ENCODE assay signal across 18 cellular contexts in the genomic region with DNA sequence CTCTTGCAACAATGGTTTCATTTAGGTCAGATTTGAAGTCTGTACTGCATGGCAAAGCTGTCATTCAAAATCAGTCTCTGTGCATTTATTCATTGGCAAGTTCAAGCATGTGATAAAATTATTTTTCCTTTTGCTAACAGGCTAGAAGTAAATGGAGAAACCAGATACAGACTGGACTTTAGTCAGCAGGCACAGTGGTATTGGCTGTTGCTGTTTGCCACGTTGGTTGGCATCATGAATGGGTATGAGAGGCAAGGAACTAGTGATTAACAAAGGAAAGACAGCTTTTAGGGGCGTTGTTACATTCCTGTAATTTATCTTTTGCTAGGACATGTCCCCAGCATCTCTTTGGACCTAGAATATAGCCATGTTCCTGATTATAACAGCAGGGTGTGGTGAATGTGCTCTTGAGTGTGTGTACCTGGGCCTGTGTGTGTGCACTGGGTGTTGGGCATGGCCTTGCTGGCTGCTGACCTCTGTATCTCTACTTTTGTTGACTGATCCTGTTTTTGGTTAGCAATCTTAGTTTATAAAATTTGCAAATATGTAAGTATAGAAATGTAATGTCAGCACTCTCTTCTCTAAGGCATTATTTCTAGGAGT.
"Had no signal": no experiment of that assay in that cellular context is flagged by ENCODE, and none has a peak within 500 bp of the region (broad histone marks: within the 10 kb centered on the region; RNA-seq: fewer than 3 reads in every experiment).

No MANE protein-coding gene starts in this region.

- H3K4me1 ChIP-seq: lower lobe of right lung, neural progenitor cell, parathyroid adenoma, right atrium auricular region had no signal

- H2AFZ ChIP-seq: neural progenitor cell, parathyroid adenoma had no signal

- FAIRE-seq: kidney had no signal

- H3K9me3 ChIP-seq: ascending aorta, lower lobe of right lung, right atrium auricular region had no signal

- DNase-seq: activated CD4-positive, alpha-beta T cell treated with anti-CD3 and anti-CD28 coated beads for 1 hour; activated CD4-positive, alpha-beta T cell treated with anti-CD3 and anti-CD28 coated beads, Interleukin-2, amount 50 U/mL, for 4 hours; activated naive CD4-positive, alpha-beta T cell treated with anti-CD3 and anti-CD28 coated beads, Interleukin-2, amount 10 ng/mL, durations not matched to agents 7 days and 5 days; dorsolateral prefrontal cortex; hippocampal formation; kidney; lower lobe of right lung; midbrain; stimulated activated CD4-positive, alpha-beta T cell treated with anti-CD3 and anti-CD28 coated beads, Interleukin-4, amount 100 ng/mL, for 24 hours; stimulated activated naive CD4-positive, alpha-beta T cell; trophoblast cell had no signal

- H3K27ac Mint-ChIP-seq: activated naive CD4-positive, alpha-beta T cell treated with anti-CD3 and anti-CD28 coated beads, Interleukin-2, amount 10 ng/mL, durations not matched to agents 7 days and 5 days; neural progenitor cell had no signal

- H3K36me3 ChIP-seq: ascending aorta, lower lobe of right lung, right atrium auricular region had no signal

- H3K4me1 Mint-ChIP-seq: neural progenitor cell had no signal

- H3K4me3 Mint-ChIP-seq: activated naive CD4-positive, alpha-beta T cell treated with anti-CD3 and anti-CD28 coated beads, Interleukin-2, amount 10 ng/mL, durations not matched to agents 7 days and 5 days; neural progenitor cell had no signal

- H3K4me2 ChIP-seq: neural progenitor cell had no signal

- H3K9ac ChIP-seq: neural progenitor cell, parathyroid adenoma had no signal

- H3K9me3 Mint-ChIP-seq: activated naive CD4-positive, alpha-beta T cell treated with anti-CD3 and anti-CD28 coated beads, Interleukin-2, amount 10 ng/mL, durations not matched to agents 7 days and 5 days had no signal

- ATAC-seq: esophagus mucosa, lower lobe of right lung had no signal

- H3K36me3 Mint-ChIP-seq: activated naive CD4-positive, alpha-beta T cell treated with anti-CD3 and anti-CD28 coated beads, Interleukin-2, amount 10 ng/mL, durations not matched to agents 7 days and 5 days; neural progenitor cell had no signal

- H3K27me3 ChIP-seq: ascending aorta, dorsolateral prefrontal cortex, neural progenitor cell, right atrium auricular region had no signal

- H3K27me3 Mint-ChIP-seq: activated naive CD4-positive, alpha-beta T cell treated with anti-CD3 and anti-CD28 coated beads, Interleukin-2, amount 10 ng/mL, durations not matched to agents 7 days and 5 days had no signal

- H3K4me3 ChIP-seq: ascending aorta, dorsolateral prefrontal cortex, lower lobe of right lung, neural progenitor cell, right atrium auricular region, skin epidermis had no signal

- H3K27ac ChIP-seq: ascending aorta, dorsolateral prefrontal cortex, lower lobe of right lung, neural progenitor cell, parathyroid adenoma, right atrium auricular region, skin epidermis, VCaP had no signal
